In the genomic region with DNA sequence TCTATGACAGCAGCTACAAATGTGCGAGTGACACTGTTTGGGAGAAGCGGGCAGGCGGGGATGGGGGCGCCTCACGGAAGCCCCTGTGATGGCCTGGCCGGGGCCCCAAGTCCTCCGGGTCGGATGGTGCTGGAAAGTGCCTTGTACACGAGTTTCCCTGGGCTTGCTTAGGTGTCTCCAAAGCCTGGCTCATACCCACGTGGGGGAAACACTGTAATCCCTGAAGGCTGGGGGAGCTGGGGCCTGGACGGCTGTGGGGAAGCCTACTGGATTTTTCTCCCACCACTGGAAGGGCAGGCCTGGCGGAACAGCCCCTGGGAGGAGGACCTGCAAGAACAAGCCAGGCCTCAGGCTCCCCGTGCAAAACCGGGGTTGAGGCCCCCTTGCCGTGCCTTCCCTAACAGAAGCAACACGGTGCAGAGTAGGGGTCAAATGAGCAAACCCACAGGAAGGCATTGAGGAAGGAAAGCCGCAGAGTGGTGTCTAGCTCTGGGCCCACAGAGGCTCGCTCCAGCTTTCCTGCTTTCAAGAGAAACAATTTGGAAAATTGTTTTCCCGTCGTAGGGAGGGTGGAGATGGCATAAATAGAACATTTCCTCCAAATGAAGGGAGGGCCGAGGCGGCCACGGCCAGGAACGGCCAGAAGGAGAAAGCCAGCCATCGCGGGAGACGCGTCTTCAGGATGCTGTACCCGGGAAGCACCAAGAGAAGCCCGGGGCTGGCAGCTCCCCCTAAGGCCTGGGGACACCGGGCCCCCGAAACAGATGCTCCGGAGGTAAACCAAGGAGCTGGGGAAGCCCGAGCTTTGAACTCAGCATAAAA, we compare ENCODE assay signal across 1 cellular context.
TF ChIP-seq lines count a peak whose summit lies in the region.

No MANE protein-coding gene starts in this region.

TF ChIP-seq in neural cell, 6 proteins besides CTCF, POLR2A, EP300 and RAD21 (continued from another document):
- TF ChIP-seq, protein P1, sequence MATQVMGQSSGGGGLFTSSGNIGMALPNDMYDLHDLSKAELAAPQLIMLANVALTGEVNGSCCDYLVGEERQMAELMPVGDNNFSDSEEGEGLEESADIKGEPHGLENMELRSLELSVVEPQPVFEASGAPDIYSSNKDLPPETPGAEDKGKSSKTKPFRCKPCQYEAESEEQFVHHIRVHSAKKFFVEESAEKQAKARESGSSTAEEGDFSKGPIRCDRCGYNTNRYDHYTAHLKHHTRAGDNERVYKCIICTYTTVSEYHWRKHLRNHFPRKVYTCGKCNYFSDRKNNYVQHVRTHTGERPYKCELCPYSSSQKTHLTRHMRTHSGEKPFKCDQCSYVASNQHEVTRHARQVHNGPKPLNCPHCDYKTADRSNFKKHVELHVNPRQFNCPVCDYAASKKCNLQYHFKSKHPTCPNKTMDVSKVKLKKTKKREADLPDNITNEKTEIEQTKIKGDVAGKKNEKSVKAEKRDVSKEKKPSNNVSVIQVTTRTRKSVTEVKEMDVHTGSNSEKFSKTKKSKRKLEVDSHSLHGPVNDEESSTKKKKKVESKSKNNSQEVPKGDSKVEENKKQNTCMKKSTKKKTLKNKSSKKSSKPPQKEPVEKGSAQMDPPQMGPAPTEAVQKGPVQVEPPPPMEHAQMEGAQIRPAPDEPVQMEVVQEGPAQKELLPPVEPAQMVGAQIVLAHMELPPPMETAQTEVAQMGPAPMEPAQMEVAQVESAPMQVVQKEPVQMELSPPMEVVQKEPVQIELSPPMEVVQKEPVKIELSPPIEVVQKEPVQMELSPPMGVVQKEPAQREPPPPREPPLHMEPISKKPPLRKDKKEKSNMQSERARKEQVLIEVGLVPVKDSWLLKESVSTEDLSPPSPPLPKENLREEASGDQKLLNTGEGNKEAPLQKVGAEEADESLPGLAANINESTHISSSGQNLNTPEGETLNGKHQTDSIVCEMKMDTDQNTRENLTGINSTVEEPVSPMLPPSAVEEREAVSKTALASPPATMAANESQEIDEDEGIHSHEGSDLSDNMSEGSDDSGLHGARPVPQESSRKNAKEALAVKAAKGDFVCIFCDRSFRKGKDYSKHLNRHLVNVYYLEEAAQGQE (IDR thresholded peaks at IDR 0.05; ENCODE audit: borderline replicate concordance): no peak
